In genomic region chr19:32870154-32870573, GRCh38 we compare ENCODE assay signal across 21 cellular contexts. TPM values are rescaled to one million over a fixed set of nuclear protein-coding genes. Genes with fewer than 3 reads are reported as not detected.
DNase-seq lines count a peak whose midpoint lies in the region; TF ChIP-seq lines count a peak whose summit lies in the region.
"Had no signal": no experiment of that assay in that cellular context is flagged by ENCODE, and none has a peak within 500 bp of the region (broad histone marks: within the 10 kb centered on the region; RNA-seq: fewer than 3 reads in every experiment).

No MANE protein-coding gene starts in this region.

- no peaks in the 10 kb centered on the region for H3K9me3 Mint-ChIP-seq in endodermal cell
- H3K9me3 Mint-ChIP-seq: activated naive CD8-positive, alpha-beta T cell treated with anti-CD3 and anti-CD28 coated beads for 36 hours; stimulated activated effector memory CD8-positive, alpha-beta T cell treated with anti-CD3 and anti-CD28 coated beads, Interleukin-12 subunit alpha, Interleukin-12 subunit beta, amount 100 ng/mL, for 72 hours had no signal

- H3K4me3 ChIP-seq in endodermal cell (ENCODE audit: low read length) (no peak overlapping the region), stomach (no peak overlapping the region)
- H3K4me3 ChIP-seq: esophagus muscularis mucosa, gastrocnemius medialis, HAP-1, left ventricle myocardium inferior had no signal

- no peaks in the 10 kb centered on the region for H3K36me3 ChIP-seq in endodermal cell (ENCODE audit: control insufficient read depth, insufficient read depth, low read length)
- H3K36me3 ChIP-seq in stomach: no peaks in the 10 kb centered on the region
- H3K36me3 ChIP-seq: esophagus muscularis mucosa, gastrocnemius medialis, HAP-1, left ventricle myocardium inferior had no signal

- no peak overlapping the region for H3K9ac ChIP-seq in endodermal cell (ENCODE audit: extremely low read depth, low read length, poor library complexity, severe bottlenecking)

- TF ChIP-seq EP300 in stomach (IDR thresholded peaks at IDR 0.05): no peak

- TF ChIP-seq CTCF in endodermal cell (conservative IDR thresholded peaks at IDR 0.05) (no peak), stomach (IDR thresholded peaks at IDR 0.05) (no peak)

- H3K4me1 ChIP-seq in endodermal cell (ENCODE audit: control insufficient read depth, insufficient read depth, low read length) (no peaks in the 10 kb centered on the region), stomach (no peaks in the 10 kb centered on the region)
- H3K4me1 ChIP-seq: esophagus muscularis mucosa, gastrocnemius medialis, HAP-1, left ventricle myocardium inferior had no signal

- no peak for TF ChIP-seq POLR2A in stomach (IDR thresholded peaks at IDR 0.05)

- H3K27ac ChIP-seq in endodermal cell (ENCODE audit: low read depth, low read length) (no peak overlapping the region), stomach (no peak overlapping the region)
- H3K27ac ChIP-seq: esophagus muscularis mucosa, gastrocnemius medialis, left ventricle myocardium inferior had no signal

- H3K9me3 ChIP-seq in endodermal cell (ENCODE audit: control insufficient read depth, low read length) (no peaks in the 10 kb centered on the region), stomach (no peaks in the 10 kb centered on the region)
- H3K9me3 ChIP-seq: esophagus muscularis mucosa, gastrocnemius medialis, HAP-1, left ventricle myocardium inferior had no signal

- no peaks in the 10 kb centered on the region for H3K27me3 Mint-ChIP-seq in endodermal cell (ENCODE audit: insufficient read depth)
- H3K27me3 Mint-ChIP-seq: activated naive CD8-positive, alpha-beta T cell treated with anti-CD3 and anti-CD28 coated beads for 36 hours; CD4-positive, alpha-beta memory T cell had no signal

- 89 to 91% methylated on average over 10 to 14 of the region's 14 CpGs for WGBS in endodermal cell (ENCODE audit: insufficient coverage in 1 of 2, insufficient read length in 1 of 2), 2 experiments
- 70 to 77% (median 71%) methylated on average over 11 to 14 of the region's 14 CpGs for WGBS in stomach, 5 donors

- H3K4me1 Mint-ChIP-seq in endodermal cell: peaks cover 3% of the 10 kb centered on the region
- H3K4me1 Mint-ChIP-seq: activated naive CD8-positive, alpha-beta T cell treated with anti-CD3 and anti-CD28 coated beads for 36 hours; CD4-positive, alpha-beta memory T cell; stimulated activated effector memory CD8-positive, alpha-beta T cell treated with anti-CD3 and anti-CD28 coated beads, Interleukin-12 subunit alpha, Interleukin-12 subunit beta, amount 100 ng/mL, for 72 hours had no signal

- no peaks in the 10 kb centered on the region for H3K36me3 Mint-ChIP-seq in endodermal cell (ENCODE audit: low read depth)
- H3K36me3 Mint-ChIP-seq: activated naive CD8-positive, alpha-beta T cell treated with anti-CD3 and anti-CD28 coated beads for 36 hours; CD4-positive, alpha-beta memory T cell; stimulated activated effector memory CD8-positive, alpha-beta T cell treated with anti-CD3 and anti-CD28 coated beads, Interleukin-12 subunit alpha, Interleukin-12 subunit beta, amount 100 ng/mL, for 72 hours had no signal

- H3K27ac Mint-ChIP-seq in endodermal cell: no peak overlapping the region
- H3K27ac Mint-ChIP-seq: activated naive CD8-positive, alpha-beta T cell treated with anti-CD3 and anti-CD28 coated beads for 36 hours; CD4-positive, alpha-beta memory T cell; stimulated activated effector memory CD8-positive, alpha-beta T cell treated with anti-CD3 and anti-CD28 coated beads, Interleukin-12 subunit alpha, Interleukin-12 subunit beta, amount 100 ng/mL, for 72 hours had no signal

- intact Hi-C loops in stomach (cut with DNase I; ENCODE audit: low total_unique reads): no loop called here

- DNase-seq in HuH-7 (ENCODE audit: low spot score) (peak; percentile 37), endodermal cell (peak; percentile 82), mesenteric fat pad (ENCODE audit: low spot score) (peak; percentile 88), stomach (peak; percentile 18), superior temporal gyrus (ENCODE audit: extremely low spot score) (no peak), activated T-cell treated with anti-CD3 and anti-CD28 coated beads for 4 hours (no peak)
- DNase-seq in activated CD8-positive, alpha-beta memory T cell treated with anti-CD3 and anti-CD28 coated beads for 24 hours: no peak
- DNase-seq: activated naive CD8-positive, alpha-beta T cell treated with anti-CD3 and anti-CD28 coated beads for 36 hours; CD4-positive, alpha-beta memory T cell; cerebellar nuclear complex; DMS79 treated with DMSO at 0.1 percent for 48 hours; effector memory CD4-positive, alpha-beta T cell; gastrocnemius medialis; left ventricle myocardium inferior; NCI-H2081 treated with DMSO at 0.1 percent for 48 hours; NCI-H446 treated with DMSO at 0.1 percent for 48 hours; occipital lobe; T1000 had no signal

- H3K27me3 ChIP-seq in endodermal cell (ENCODE audit: control insufficient read depth, insufficient read depth, low read length, poor library complexity, severe bottlenecking) (no peaks in the 10 kb centered on the region), stomach (no peaks in the 10 kb centered on the region)
- H3K27me3 ChIP-seq: esophagus muscularis mucosa, gastrocnemius medialis had no signal

- H3K4me3 Mint-ChIP-seq in endodermal cell: no peak overlapping the region
- H3K4me3 Mint-ChIP-seq: activated naive CD8-positive, alpha-beta T cell treated with anti-CD3 and anti-CD28 coated beads for 36 hours; CD4-positive, alpha-beta memory T cell; stimulated activated effector memory CD8-positive, alpha-beta T cell treated with anti-CD3 and anti-CD28 coated beads, Interleukin-12 subunit alpha, Interleukin-12 subunit beta, amount 100 ng/mL, for 72 hours had no signal

RNA-seq across cellular contexts. Expression of gene SLC7A9, which starts 0.6 kb away (rescaled TPM):
- total RNA-seq in endodermal cell (under 1 TPM in 1 of 2 donors, not detected in 1; 0.18 TPM), mesenteric fat pad (0.29 TPM), stomach (1 to 10 TPM in 1 of 5 donors, not detected in 4; 2.4 TPM)
- polyA plus RNA-seq in endodermal cell (2013, experiment 1 of 2): 0.32 TPM
- not detected for polyA plus RNA-seq in endodermal cell (2013, experiment 2 of 2)
- polyA plus RNA-seq in stomach: under 1 TPM in 1 of 3 donors, not detected in 2; 0.58 TPM
- total RNA-seq: activated naive CD8-positive, alpha-beta T cell treated with anti-CD3 and anti-CD28 coated beads for 36 hours; left ventricle myocardium inferior had no signal
- polyA plus RNA-seq: CD4-positive, alpha-beta memory T cell had no signal

Comparison
In these comparisons a context has a peak if more than half of its experiments do, and no peak if none do; other contexts are left out.
1. DNase-seq: peak in HuH-7 (single experiment), endodermal cell (single experiment), mesenteric fat pad (single experiment) and stomach (single experiment); none in superior temporal gyrus (single experiment), activated T-cell treated with anti-CD3 and anti-CD28 coated beads for 4 hours (single experiment) and activated CD8-positive, alpha-beta memory T cell treated with anti-CD3 and anti-CD28 coated beads for 24 hours (single experiment).